Comparison of ENCODE assay signal across 27 cellular contexts in genomic region chr6:165925474-165926156, GRCh38.
"Had no signal": no experiment of that assay in that cellular context is flagged by ENCODE, and none has a peak within 500 bp of the region (broad histone marks: within the 10 kb centered on the region; RNA-seq: fewer than 3 reads in every experiment).

No MANE protein-coding gene starts in this region.

- H3K27me3 ChIP-seq: esophagus squamous epithelium, gastrocnemius medialis, heart right ventricle, neural progenitor cell, right lobe of liver, stomach, transverse colon had no signal

- H3K36me3 Mint-ChIP-seq: memory B cell; mesothelial cell of epicardium; natural killer cell treated with Interleukin-12 subunit alpha and Interleukin-12 subunit beta and Interleukin-15 and Interleukin-18, amount 100 ng/mL, for 72 hours; neural progenitor cell had no signal

- H3K4me3 ChIP-seq: esophagus squamous epithelium, gastrocnemius medialis, heart right ventricle, left ventricle myocardium inferior, lower lobe of right lung, neural progenitor cell, psoas muscle, right lobe of liver, spleen, stomach, thoracic aorta, transverse colon had no signal

- H3K79me2 ChIP-seq: parathyroid adenoma had no signal

- H3K4me1 ChIP-seq: esophagus squamous epithelium, gastrocnemius medialis, heart right ventricle, left ventricle myocardium inferior, lower lobe of right lung, neural progenitor cell, parathyroid adenoma, psoas muscle, right lobe of liver, spleen, stomach, transverse colon had no signal

- H3K27me3 Mint-ChIP-seq: dendritic cell treated with granulocyte-macrophage colony-stimulating factor and Interleukin-4, amounts not matched to agents 40 ng/mL and 50 ng/mL, for 4 days had no signal

- H3K9me3 Mint-ChIP-seq: dendritic cell treated with granulocyte-macrophage colony-stimulating factor and Interleukin-4, amounts not matched to agents 40 ng/mL and 50 ng/mL, for 4 days; memory B cell; mesothelial cell of epicardium; natural killer cell treated with Interleukin-12 subunit alpha and Interleukin-12 subunit beta and Interleukin-15 and Interleukin-18, amount 100 ng/mL, for 72 hours; neural progenitor cell had no signal

- H2AFZ ChIP-seq: neural progenitor cell, parathyroid adenoma had no signal

- FAIRE-seq: colon, keratinocyte had no signal

- ATAC-seq: gastrocnemius medialis; heart right ventricle; left cardiac atrium; lower lobe of right lung; natural killer cell treated with Interleukin-12 subunit alpha and Interleukin-12 subunit beta and Interleukin-15 and Interleukin-18, amount 100 ng/mL, for 72 hours; psoas muscle; right lobe of liver had no signal

- H3K4me1 Mint-ChIP-seq: memory B cell, mesothelial cell of epicardium, neural progenitor cell had no signal

- H3K27ac Mint-ChIP-seq: dendritic cell treated with granulocyte-macrophage colony-stimulating factor and Interleukin-4, amounts not matched to agents 40 ng/mL and 50 ng/mL, for 4 days; memory B cell; mesothelial cell of epicardium; natural killer cell treated with Interleukin-12 subunit alpha and Interleukin-12 subunit beta and Interleukin-15 and Interleukin-18, amount 100 ng/mL, for 72 hours; neural progenitor cell had no signal

- H3K27ac ChIP-seq: esophagus squamous epithelium, gastrocnemius medialis, heart right ventricle, left ventricle myocardium inferior, lower lobe of right lung, neural progenitor cell, parathyroid adenoma, psoas muscle, right lobe of liver, spleen, stomach, thoracic aorta, transverse colon had no signal

- H3K9me3 ChIP-seq: esophagus squamous epithelium, gastrocnemius medialis, heart right ventricle, left ventricle myocardium inferior, lower lobe of right lung, psoas muscle, right lobe of liver, spleen, stomach, thoracic aorta, transverse colon had no signal

- H3K9ac ChIP-seq: neural progenitor cell, parathyroid adenoma had no signal

- H3K36me3 ChIP-seq: esophagus squamous epithelium, gastrocnemius medialis, heart right ventricle, left ventricle myocardium inferior, lower lobe of right lung, neural progenitor cell, right lobe of liver, spleen, stomach, thoracic aorta, transverse colon had no signal

- H3K4me3 Mint-ChIP-seq: dendritic cell treated with granulocyte-macrophage colony-stimulating factor and Interleukin-4, amounts not matched to agents 40 ng/mL and 50 ng/mL, for 4 days; memory B cell; mesothelial cell of epicardium; natural killer cell treated with Interleukin-12 subunit alpha and Interleukin-12 subunit beta and Interleukin-15 and Interleukin-18, amount 100 ng/mL, for 72 hours; neural progenitor cell had no signal

- H3K4me2 ChIP-seq: neural progenitor cell had no signal

- DNase-seq: esophagus squamous epithelium; gastrocnemius medialis; heart right ventricle; hypothalamus; left cardiac atrium; left ventricle myocardium inferior; lower lobe of right lung; occipital lobe; psoas muscle; retina; right lobe of liver; spleen; stimulated activated CD4-positive, alpha-beta T cell treated with anti-CD3 and anti-CD28 coated beads, Interleukin-15, amount 100 ng/mL, for 24 hours; stimulated activated CD4-positive, alpha-beta T cell treated with anti-CD3 and anti-CD28 coated beads, Interleukin-2, amount 100 ng/mL, for 24 hours; stimulated activated naive CD4-positive, alpha-beta T cell; stomach; substantia nigra; transverse colon had no signal
